13 cellular contexts compared by ENCODE assay signal in the genomic region with DNA sequence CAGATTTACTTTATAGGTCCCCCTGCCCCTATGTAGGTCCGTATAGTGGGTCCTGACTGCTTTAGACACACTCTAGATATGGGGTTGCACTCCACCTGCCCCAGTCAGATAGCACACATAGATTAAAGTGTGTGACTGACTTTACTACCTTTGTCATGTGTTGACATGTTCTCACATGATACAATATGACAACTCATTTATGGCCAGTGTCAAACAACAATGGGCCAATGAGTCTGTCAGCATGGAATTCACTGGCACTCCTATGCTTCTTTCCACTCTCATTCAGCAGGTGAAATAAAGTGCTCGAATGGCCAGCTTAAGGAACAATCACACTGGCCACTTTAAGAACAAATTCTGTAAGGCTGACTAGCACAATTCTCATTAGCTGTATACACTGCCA. TPM values are rescaled to one million over a fixed set of nuclear protein-coding genes. Genes with fewer than 3 reads are reported as not detected.
"Had no signal": no experiment of that assay in that cellular context is flagged by ENCODE, and none has a peak within 500 bp of the region (broad histone marks: within the 10 kb centered on the region; RNA-seq: fewer than 3 reads in every experiment).

No MANE protein-coding gene starts in this region.

- H3K36me3 ChIP-seq: HAP-1 had no signal

- ATAC-seq: HCT116, HepG2 had no signal

- DNase-seq: GM23248, GOT3, H7, HFFc6, KBM-7 had no signal

- FAIRE-seq: HepG2 had no signal

- H3K4me1 ChIP-seq: HAP-1 had no signal

- H3K4me3 ChIP-seq: GM23248, HAP-1 had no signal

- H3K27ac ChIP-seq: HL-60, KMS-11 had no signal

RNA-seq across cellular contexts. Expression of gene FMR1NB, which starts 23.8 kb away (rescaled TPM):
- total RNA-seq: GM23248, H4, H7, HepG2, HFFc6, HT1080 had no signal
- polyA plus RNA-seq: GM23248, HepG2, IgD-negative memory B cell had no signal
